8 cellular contexts compared by ENCODE assay signal in genomic region chr5:172452398-172453205, GRCh38. TPM values are rescaled to one million over a fixed set of nuclear protein-coding genes. Genes with fewer than 3 reads are reported as not detected.
DNase-seq lines count a peak whose midpoint lies in the region; ATAC-seq, FAIRE-seq and TF ChIP-seq lines count a peak whose summit lies in the region.

No MANE protein-coding gene starts in this region.

- no peak for ATAC-seq in GM19035 (IDR thresholded peaks at IDR 0.05; ENCODE audit: unreplicated experiment)

- 26 to 27% methylated on average over 18 of the region's 18 CpGs for WGBS in lower leg skin, 2 donors

- no peaks in the 10 kb centered on the region for H3K27me3 Mint-ChIP-seq in type B pancreatic cell

- TF ChIP-seq CTCF in AG10803 (conservative IDR thresholded peaks at IDR 0.05; ENCODE audit: low read length) (peak; percentile 27), Loucy (conservative IDR thresholded peaks at IDR 0.05; ENCODE audit: low read length) (no peak), colonic mucosa (IDR thresholded peaks at IDR 0.05) (no peak), lower leg skin (IDR thresholded peaks at IDR 0.05) (no peak), type B pancreatic cell (conservative IDR thresholded peaks at IDR 0.05) (no peak)

- no peaks in the 10 kb centered on the region for H3F3A ChIP-seq in Loucy (ENCODE audit: low read depth)

- H3K9me3 ChIP-seq in Loucy (ENCODE audit: insufficient read depth, low read depth, low read length) (no peaks in the 10 kb centered on the region), colonic mucosa (no peaks in the 10 kb centered on the region)

- no peak overlapping the region for H2AFZ ChIP-seq in Loucy (ENCODE audit: low read length)

- peak overlapping the region; percentile 95 for H3K27ac Mint-ChIP-seq in type B pancreatic cell

- H3K4me2 ChIP-seq in Loucy (ENCODE audit: low read depth, low read length, poor library complexity, severe bottlenecking): peak overlapping the region; percentile 74

- H3K9me2 ChIP-seq in Loucy (replicated peaks; ENCODE audit: low read depth, low read length): no peaks in the 10 kb centered on the region

- H3K27ac ChIP-seq in colonic mucosa: peak overlapping the region; percentile 81

- peak overlapping the region; percentile 58 for H3K9ac ChIP-seq in Loucy (ENCODE audit: low read depth, low read length, poor library complexity, severe bottlenecking)
- H3K9ac ChIP-seq in colonic mucosa (ENCODE audit: low read depth in 2 of 2, low read length in 2 of 2): peak overlapping the region; percentile 89 to 95

- intact Hi-C loops in colonic mucosa (cut with DNase I) (no loop called here), lower leg skin (cut with DNase I; ENCODE audit: low total_unique reads) (no loop called here)

- H3K27me3 ChIP-seq in Loucy (ENCODE audit: insufficient read depth, low read length, poor library complexity, severe bottlenecking) (no peaks in the 10 kb centered on the region), colonic mucosa (no peaks in the 10 kb centered on the region)

- DNase-seq in AG10803 (ENCODE audit: low read depth) (peak; percentile 71), colonic mucosa (no peak), lower leg skin (ENCODE audit: low spot score in 2 of 2) (peak; percentile 45 to 88), type B pancreatic cell (ENCODE audit: extremely low spot score, unreplicated experiment) (no peak), frontal cortex (ENCODE audit: low spot score in 2 of 2) (no peak)
- DNase-seq in stimulated activated CD4-positive, alpha-beta T cell treated with anti-CD3 and anti-CD28 coated beads, Interleukin-2, amount 100 ng/mL, for 48 hours: no peak

- no peaks in the 10 kb centered on the region for H4K20me1 ChIP-seq in Loucy (ENCODE audit: insufficient read depth, low read length, poor library complexity, severe bottlenecking)

- H3K4me1 ChIP-seq in Loucy (ENCODE audit: insufficient read depth, low read length, poor library complexity, severe bottlenecking) (peaks cover 5% of the 10 kb centered on the region), colonic mucosa (no peaks in the 10 kb centered on the region)

- H3K9me3 Mint-ChIP-seq in type B pancreatic cell: no peaks in the 10 kb centered on the region

- peak overlapping the region; percentile 89 for H3K4me3 Mint-ChIP-seq in type B pancreatic cell

- H3K36me3 Mint-ChIP-seq in type B pancreatic cell: peaks cover 10% of the 10 kb centered on the region

- FAIRE-seq in frontal cortex (lab: Jason Lieb, UNC): no peak

- H3K4me1 Mint-ChIP-seq in type B pancreatic cell (ENCODE audit: unreplicated experiment): peaks cover 43% of the 10 kb centered on the region

- no peaks in the 10 kb centered on the region for H3K79me2 ChIP-seq in Loucy (ENCODE audit: insufficient read depth, low read length)

- H3K4me3 ChIP-seq in AG10803 (ENCODE audit: low read length) (peak overlapping the region; percentile 93), Loucy (ENCODE audit: low read length, poor library complexity, severe bottlenecking) (peak overlapping the region; percentile 74), colonic mucosa (peak overlapping the region; percentile 66), lower leg skin (ENCODE audit: low read depth, poor library complexity, severe bottlenecking) (peak overlapping the region; percentile 92)

- TF ChIP-seq POLR2A in lower leg skin (IDR thresholded peaks at IDR 0.05): no peak

- H3K36me3 ChIP-seq in Loucy (ENCODE audit: insufficient read depth, low read length): no peaks in the 10 kb centered on the region
- no peaks in the 10 kb centered on the region for H3K36me3 ChIP-seq in colonic mucosa

RNA-seq across cellular contexts. Expression of gene SH3PXD2B, which starts 1.7 kb away (rescaled TPM):
- total RNA-seq in colonic mucosa (10 to 100 TPM; 12.2 to 13.2 TPM), lower leg skin (10 to 100 TPM; 13.5 to 43.5 (median 28.1) TPM), type B pancreatic cell (ENCODE audit: low replicate concordance) (38.4 and 52.3 TPM in 2 replicates), frontal cortex (13.0 TPM)

Comparison
In these comparisons a context has a peak if more than half of its experiments do, and no peak if none do; other contexts are left out.
1. DNase-seq: peak in AG10803 (single experiment) and lower leg skin (2 of 2); none in colonic mucosa (single experiment), type B pancreatic cell (single experiment), stimulated activated CD4-positive, alpha-beta T cell treated with anti-CD3 and anti-CD28 coated beads, Interleukin-2, amount 100 ng/mL, for 48 hours (0 of 2) and frontal cortex (0 of 2).
2. Peak in every context shown above with its lines, with median percentiles within 50 percentile points of each other: H3K4me3 ChIP-seq.